17 cellular contexts compared by ENCODE assay signal in the genomic region with DNA sequence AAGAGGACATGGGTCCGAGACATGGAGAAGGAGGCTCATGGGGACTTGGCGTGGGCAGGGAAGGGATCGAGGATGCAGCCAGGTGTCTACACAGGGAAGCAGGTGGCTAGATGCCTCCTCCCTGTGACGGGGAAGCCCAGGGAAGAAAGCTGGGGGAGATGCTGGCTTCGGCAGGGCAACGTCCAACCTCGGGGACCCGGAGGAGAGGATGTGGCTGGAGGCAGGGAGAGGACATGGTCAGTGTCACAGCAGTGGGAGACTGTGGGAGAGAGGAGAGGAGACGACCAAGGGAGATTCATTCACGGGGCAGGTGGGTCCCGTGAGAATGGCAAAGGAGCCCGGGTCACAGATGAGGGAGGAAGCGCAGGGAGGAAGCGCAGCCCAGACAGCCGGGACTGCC.
"Had no signal": no experiment of that assay in that cellular context is flagged by ENCODE, and none has a peak within 500 bp of the region (broad histone marks: within the 10 kb centered on the region; RNA-seq: fewer than 3 reads in every experiment).

No MANE protein-coding gene starts in this region.

- H3K36me3 Mint-ChIP-seq: activated CD4-positive, alpha-beta memory T cell treated with anti-CD3 and anti-CD28 coated beads for 36 hours; stimulated activated effector memory CD8-positive, alpha-beta T cell treated with anti-CD3 and anti-CD28 coated beads, Interleukin-12 subunit alpha, Interleukin-12 subunit beta, amount 100 ng/mL, for 72 hours had no signal

- ATAC-seq: activated T-cell treated with anti-CD3 and anti-CD28 coated beads, Interleukin-2, amount 50 U/mL, for 4 hours; gastroesophageal sphincter; mucosa of descending colon; naive thymus-derived CD8-positive, alpha-beta T cell; stimulated activated effector memory CD8-positive, alpha-beta T cell treated with anti-CD3 and anti-CD28 coated beads, Interleukin-12 subunit alpha, Interleukin-12 subunit beta, amount 100 ng/mL, for 72 hours had no signal

- H3K27ac Mint-ChIP-seq: activated CD4-positive, alpha-beta memory T cell treated with anti-CD3 and anti-CD28 coated beads for 36 hours; stimulated activated effector memory CD8-positive, alpha-beta T cell treated with anti-CD3 and anti-CD28 coated beads, Interleukin-12 subunit alpha, Interleukin-12 subunit beta, amount 100 ng/mL, for 72 hours; T-helper 2 cell treated with Interferon-gamma antibody and Interleukin-4, amounts not matched to agents 5 μg/mL and 100 μg/mL, for 36 hours; type B pancreatic cell had no signal

- H3K27ac ChIP-seq: adrenal gland, epithelial cell of prostate, gastroesophageal sphincter, ovary, SJSA1 had no signal

- H3K9me3 Mint-ChIP-seq: stimulated activated effector memory CD8-positive, alpha-beta T cell treated with anti-CD3 and anti-CD28 coated beads, Interleukin-12 subunit alpha, Interleukin-12 subunit beta, amount 100 ng/mL, for 72 hours; T-helper 2 cell treated with Interferon-gamma antibody and Interleukin-4, amounts not matched to agents 5 μg/mL and 100 μg/mL, for 36 hours; type B pancreatic cell had no signal

- DNase-seq: activated CD4-positive, alpha-beta memory T cell treated with anti-CD3 and anti-CD28 coated beads for 36 hours; activated CD4-positive, alpha-beta T cell treated with anti-CD3 and anti-CD28 coated beads for 1 hour; activated T-cell treated with anti-CD3 and anti-CD28 coated beads, Interleukin-2, amount 50 U/mL, for 4 hours; cortex of kidney; effector CD8-positive, alpha-beta T cell; kidney glomerular epithelial cell; mucosa of descending colon; naive thymus-derived CD8-positive, alpha-beta T cell; SW 1271 had no signal
